ENCODE assay signal across 23 cellular contexts in genomic region chr19:38370299-38370698, GRCh38. TPM values are rescaled to one million over a fixed set of nuclear protein-coding genes. Genes with fewer than 3 reads are reported as not detected.
"Had no signal": no experiment of that assay in that cellular context is flagged by ENCODE, and none has a peak within 500 bp of the region (broad histone marks: within the 10 kb centered on the region; RNA-seq: fewer than 3 reads in every experiment).

No MANE protein-coding gene starts in this region.

- DNase-seq: activated CD4-positive, alpha-beta T cell treated with anti-CD3 and anti-CD28 coated beads, Interleukin-2, amount 10 ng/mL, durations not matched to agents 7 days and 5 days; activated CD4-positive, CD25-positive, alpha-beta regulatory T cell treated with anti-CD3 and anti-CD28 coated beads, Interleukin-2, amount 50 U/mL, for 72 hours; activated CD8-positive, alpha-beta memory T cell treated with anti-CD3 and anti-CD28 coated beads, Interleukin-2, amount 10 ng/mL, durations not matched to agents 7 days and 5 days; activated CD8-positive, alpha-beta T cell treated with anti-CD3 and anti-CD28 coated beads for 36 hours; activated gamma-delta T cell treated with Interleukin-2 at 50 U/mL for 16 hours; activated T-cell treated with anti-CD3 and anti-CD28 coated beads for 4 hours; body of pancreas; endodermal cell; esophagus squamous epithelium; gastrocnemius medialis; head of caudate nucleus; hypothalamus; left ventricle myocardium inferior; midbrain; natural killer cell; pancreas; psoas muscle; stimulated activated CD4-positive, alpha-beta T cell treated with anti-CD3 and anti-CD28 coated beads, Interleukin-1b, Interleukin-23, amount 100 ng/mL, for 48 hours; stimulated activated naive CD8-positive, alpha-beta T cell treated with anti-CD3 and anti-CD28 coated beads, Interleukin-15, amount 100 ng/mL, for 72 hours; tibial artery; WERI-Rb-1 had no signal

RNA-seq across cellular contexts. Expression of gene GGN, which starts 17.5 kb away (rescaled TPM):
- total RNA-seq: activated CD4-positive, alpha-beta T cell treated with anti-CD3 and anti-CD28 coated beads, Interleukin-2, amount 10 ng/mL, durations not matched to agents 7 days and 5 days; activated CD8-positive, alpha-beta memory T cell treated with anti-CD3 and anti-CD28 coated beads, Interleukin-2, amount 10 ng/mL, durations not matched to agents 7 days and 5 days; activated CD8-positive, alpha-beta T cell treated with anti-CD3 and anti-CD28 coated beads for 36 hours; left ventricle myocardium inferior; natural killer cell; skeletal muscle tissue; urinary bladder had no signal

RNA-seq across cellular contexts. Expression of gene SPRED3, which starts 18.2 kb away (rescaled TPM):
- total RNA-seq: skeletal muscle tissue had no signal
